ENCODE assay signal across 19 cellular contexts in the genomic region with DNA sequence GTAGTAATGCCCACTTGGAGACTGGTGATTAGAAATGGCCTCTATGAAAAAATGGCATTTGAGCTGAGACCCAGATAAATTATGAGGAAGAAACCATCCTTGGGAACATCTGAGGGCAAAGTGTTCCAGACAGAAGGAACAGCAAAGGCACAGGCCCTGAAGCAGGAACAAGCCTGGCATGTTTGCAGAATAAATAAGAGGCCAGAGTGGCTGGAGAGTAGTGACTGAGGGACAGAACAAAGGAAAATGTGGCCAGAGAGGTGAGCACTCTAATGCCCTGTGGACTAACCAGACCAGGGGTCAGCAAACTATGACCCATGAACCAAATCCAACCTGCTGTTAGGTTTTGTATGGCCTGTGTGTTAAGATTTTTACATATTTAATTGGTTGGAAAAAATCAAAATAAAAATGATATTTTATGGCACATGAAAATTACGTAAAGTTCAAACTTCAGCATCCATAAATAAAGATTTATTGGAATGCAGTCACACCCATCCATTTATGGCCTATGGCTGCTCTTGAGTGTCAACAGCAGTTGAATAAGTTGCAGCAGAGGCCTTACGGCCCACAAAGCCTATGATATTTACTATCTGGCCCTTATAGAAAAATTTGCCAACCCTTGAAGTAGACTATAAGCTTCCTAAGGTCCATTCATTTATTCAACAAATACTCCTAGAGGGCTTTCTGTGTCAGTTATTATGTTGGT.
"Had no signal": no experiment of that assay in that cellular context is flagged by ENCODE, and none has a peak within 500 bp of the region (broad histone marks: within the 10 kb centered on the region; RNA-seq: fewer than 3 reads in every experiment).

No MANE protein-coding gene starts in this region.

- H3K36me3 ChIP-seq: esophagus muscularis mucosa, heart right ventricle, left lung, lower lobe of right lung had no signal

- ATAC-seq: effector memory CD8-positive, alpha-beta T cell; foreskin keratinocyte; heart right ventricle; left lung; left ventricle myocardium superior; lower lobe of right lung; naive thymus-derived CD4-positive, alpha-beta T cell had no signal

- DNase-seq: cortex of kidney; effector CD8-positive, alpha-beta T cell; effector memory CD8-positive, alpha-beta T cell; foreskin keratinocyte; glutamatergic neuron; heart right ventricle; hypothalamus; immature natural killer cell; islet precursor cell; kidney; kidney glomerular epithelial cell; left lung; left ventricle myocardium superior; lower lobe of right lung; mesenchymal stem cell; naive thymus-derived CD4-positive, alpha-beta T cell had no signal

- H3K4me3 Mint-ChIP-seq: dendritic cell treated with granulocyte-macrophage colony-stimulating factor and Interleukin-4, amounts not matched to agents 40 ng/mL and 50 ng/mL, for 4 days; effector memory CD8-positive, alpha-beta T cell; immature natural killer cell; mesothelial cell of epicardium; naive thymus-derived CD4-positive, alpha-beta T cell had no signal

- H3K27me3 ChIP-seq: esophagus muscularis mucosa, foreskin keratinocyte, heart right ventricle, left lung had no signal

- H3K36me3 Mint-ChIP-seq: immature natural killer cell; mesothelial cell of epicardium; naive thymus-derived CD4-positive, alpha-beta T cell had no signal

- H3K4me1 Mint-ChIP-seq: immature natural killer cell; mesothelial cell of epicardium; naive thymus-derived CD4-positive, alpha-beta T cell had no signal

- H3K27ac ChIP-seq: esophagus muscularis mucosa, foreskin keratinocyte, heart right ventricle, left lung, lower lobe of right lung had no signal

- H3K4me1 ChIP-seq: esophagus muscularis mucosa, foreskin keratinocyte, heart right ventricle, left lung, lower lobe of right lung had no signal

- H3K27ac Mint-ChIP-seq: dendritic cell treated with granulocyte-macrophage colony-stimulating factor and Interleukin-4, amounts not matched to agents 40 ng/mL and 50 ng/mL, for 4 days; effector memory CD8-positive, alpha-beta T cell; immature natural killer cell; mesothelial cell of epicardium; naive thymus-derived CD4-positive, alpha-beta T cell had no signal

- H3K27me3 Mint-ChIP-seq: dendritic cell treated with granulocyte-macrophage colony-stimulating factor and Interleukin-4, amounts not matched to agents 40 ng/mL and 50 ng/mL, for 4 days; effector memory CD8-positive, alpha-beta T cell; naive thymus-derived CD4-positive, alpha-beta T cell had no signal

- H3K4me3 ChIP-seq: esophagus muscularis mucosa, heart right ventricle, left lung, lower lobe of right lung had no signal

- H3K9me3 ChIP-seq: esophagus muscularis mucosa, heart right ventricle, left lung, lower lobe of right lung had no signal

- H3K9me3 Mint-ChIP-seq: dendritic cell treated with granulocyte-macrophage colony-stimulating factor and Interleukin-4, amounts not matched to agents 40 ng/mL and 50 ng/mL, for 4 days; effector memory CD8-positive, alpha-beta T cell; mesothelial cell of epicardium; naive thymus-derived CD4-positive, alpha-beta T cell had no signal
